Comparison of ENCODE assay signal across 8 cellular contexts in the genomic region with DNA sequence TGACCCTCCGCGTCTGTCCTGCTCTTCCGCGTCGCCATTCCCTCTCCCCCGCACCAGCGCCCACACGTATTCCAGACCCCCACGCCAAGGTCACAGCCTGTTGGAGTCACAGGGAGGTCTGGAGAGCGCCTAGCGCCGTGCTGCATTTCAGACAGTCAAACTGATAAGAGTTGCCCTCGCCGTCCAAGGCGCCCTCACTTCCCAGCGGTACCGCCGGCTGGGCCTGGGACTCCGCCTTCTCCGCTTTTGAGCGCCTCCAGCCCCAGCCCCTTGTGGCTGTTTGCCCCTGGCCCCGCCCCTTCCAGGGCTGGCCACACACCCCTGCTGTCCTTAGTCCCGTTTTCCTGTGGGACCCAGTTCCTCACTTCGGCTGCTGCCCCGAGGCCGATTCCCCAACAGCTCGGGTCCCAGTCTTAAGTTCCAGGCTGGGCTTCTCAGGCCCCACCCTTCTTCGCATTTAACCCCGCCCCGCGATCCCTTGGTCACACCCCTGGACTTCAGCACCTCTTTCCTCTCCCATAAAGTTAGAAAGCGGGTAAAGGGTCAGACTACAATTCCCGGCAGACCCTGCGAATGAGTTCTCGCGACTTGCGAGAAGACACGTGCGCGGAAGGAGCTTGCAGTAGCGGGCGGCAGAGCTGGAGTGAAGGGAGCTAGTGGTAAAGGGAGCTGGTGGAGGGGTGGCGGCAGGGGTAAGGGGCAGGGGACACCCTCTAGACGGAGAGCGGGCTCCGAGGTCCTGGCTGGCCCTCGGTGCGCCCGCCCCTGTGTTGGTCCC. TPM values are rescaled to one million over a fixed set of nuclear protein-coding genes. Genes with fewer than 3 reads are reported as not detected.
DNase-seq lines count a peak whose midpoint lies in the region; FAIRE-seq and TF ChIP-seq lines count a peak whose summit lies in the region.

A gene (plus strand): TSS at position 612 of the 778 bp plus-strand sequence. CDS start 1,085 bp downstream, outside the sequence.

- peaks cover under 1% of the 10 kb centered on the region; the same call in 1 of the 2 replicates for H3K27me3 Mint-ChIP-seq in HFFc6 (ENCODE audit: insufficient read depth)
- peaks cover 53% of the 10 kb centered on the region for H3K27me3 Mint-ChIP-seq in activated naive CD4-positive, alpha-beta T cell treated with anti-CD3 and anti-CD28 coated beads, Interleukin-2, amount 10 ng/mL, durations not matched to agents 7 days and 5 days

- H3K27me3 ChIP-seq in neuronal stem cell (ENCODE audit: control insufficient read depth in 3 of 3, insufficient read depth in 3 of 3, low read depth in 1 of 3, low read length in 3 of 3): peaks cover 20 to 47% (median 26%) of the 10 kb centered on the region in 3 experiments

- TF ChIP-seq POLR2A in NB4 (IDR thresholded peaks at IDR 0.05; ENCODE audit: extremely low read depth, insufficient read length): peak; percentile 75

- peak; percentile 96 for DNase-seq in GM04503 (ENCODE audit: low read depth)
- DNase-seq in HFFc6: peak; percentile 98
- peak; percentile 99 for DNase-seq in NB4 (ENCODE audit: low read depth)
- peak; percentile 96 for DNase-seq in SK-N-MC (ENCODE audit: low read depth, low spot score)
- DNase-seq in activated naive CD4-positive, alpha-beta T cell treated with anti-CD3 and anti-CD28 coated beads, Interleukin-2, amount 10 ng/mL, durations not matched to agents 7 days and 5 days: peak; percentile 98
- DNase-seq in frontal cortex (ENCODE audit: low spot score in 2 of 2): peak; percentile 92 to 97
- peak; percentile 96 for DNase-seq in neuronal stem cell (ENCODE audit: low spot score)

- no peak for FAIRE-seq in frontal cortex (lab: Jason Lieb, UNC)

- H3K4me2 ChIP-seq in neuronal stem cell (ENCODE audit: insufficient read depth, low read length, poor library complexity, severe bottlenecking): peak within 1 kb of the TSS; percentile 92

- H2BK120ac ChIP-seq in neuronal stem cell (ENCODE audit: low read depth, low read length): no peak within 1 kb of the TSS

- H4K91ac ChIP-seq in neuronal stem cell (ENCODE audit: low read depth, low read length, poor library complexity): no peak within 1 kb of the TSS

- peak within 1 kb of the TSS; percentile 95 for H3K9ac ChIP-seq in SK-N-MC (ENCODE audit: insufficient read length)
- H3K9ac ChIP-seq in neuronal stem cell (ENCODE audit: low read depth, low read length, poor library complexity): peak within 1 kb of the TSS; percentile 82

- peak within 1 kb of the TSS; percentile 88 for H3K27ac Mint-ChIP-seq in HFFc6
- H3K27ac Mint-ChIP-seq in activated naive CD4-positive, alpha-beta T cell treated with anti-CD3 and anti-CD28 coated beads, Interleukin-2, amount 10 ng/mL, durations not matched to agents 7 days and 5 days: peak within 1 kb of the TSS; percentile 73

- peak within 1 kb of the TSS; percentile 94 for H3K23ac ChIP-seq in neuronal stem cell (ENCODE audit: low read depth, low read length, poor library complexity)

- H3K9me3 ChIP-seq in SK-N-MC (ENCODE audit: low read depth, low read length): no peaks in the 10 kb centered on the region
- no peaks in the 10 kb centered on the region for H3K9me3 ChIP-seq in neuronal stem cell (replicated peaks in 1 of 2; ENCODE audit: control insufficient read depth in 2 of 2, insufficient read depth in 1 of 2, low read depth in 1 of 2, low read length in 2 of 2)

- no peak within 1 kb of the TSS for H3K4ac ChIP-seq in neuronal stem cell (ENCODE audit: low read length)

- H2AFZ ChIP-seq in neuronal stem cell (ENCODE audit: low read length): peak within 1 kb of the TSS; percentile 96

- TF ChIP-seq CTCF in HFFc6 (IDR thresholded peaks at IDR 0.05) (peak; percentile 16; the same call in 1 of the 2 replicates), NB4 (IDR thresholded peaks at IDR 0.05; ENCODE audit: low read depth, low read length) (no peak), subcutaneous adipose tissue (IDR thresholded peaks at IDR 0.05; ENCODE audit: low read depth) (no peak)

- H3K9me3 Mint-ChIP-seq in HFFc6: no peaks in the 10 kb centered on the region
- no peaks in the 10 kb centered on the region for H3K9me3 Mint-ChIP-seq in activated naive CD4-positive, alpha-beta T cell treated with anti-CD3 and anti-CD28 coated beads, Interleukin-2, amount 10 ng/mL, durations not matched to agents 7 days and 5 days

- peak within 1 kb of the TSS; percentile 68 for H3K4me3 ChIP-seq in NB4 (ENCODE audit: low read depth, low read length)
- peak within 1 kb of the TSS; percentile 85 for H3K4me3 ChIP-seq in SK-N-MC
- peak within 1 kb of the TSS; percentile 59 to 83 for H3K4me3 ChIP-seq in neuronal stem cell (ENCODE audit: low read length in 2 of 2)

- no peaks in the 10 kb centered on the region for H3K79me1 ChIP-seq in neuronal stem cell (ENCODE audit: low read depth, low read length)

- H3K36me3 ChIP-seq in SK-N-MC (ENCODE audit: insufficient read depth, low read length) (no peaks in the 10 kb centered on the region), neuronal stem cell (replicated peaks in 1 of 2; ENCODE audit: control insufficient read depth in 2 of 2, insufficient read depth in 2 of 2, low read length in 2 of 2) (no peaks in the 10 kb centered on the region)

- peak within 1 kb of the TSS; percentile 43 for H2BK12ac ChIP-seq in neuronal stem cell (ENCODE audit: low read length)

- peak within 1 kb of the TSS; percentile 94 for H3K18ac ChIP-seq in neuronal stem cell (ENCODE audit: low read length)

- no peak within 1 kb of the TSS for H2BK5ac ChIP-seq in neuronal stem cell (ENCODE audit: low read length)

- H2AK5ac ChIP-seq in neuronal stem cell (ENCODE audit: low read depth, low read length): peak within 1 kb of the TSS; percentile 5

- H3K36me3 Mint-ChIP-seq in HFFc6 (ENCODE audit: low read depth): no peaks in the 10 kb centered on the region; the same call in 1 of the 2 replicates
- H3K36me3 Mint-ChIP-seq in activated naive CD4-positive, alpha-beta T cell treated with anti-CD3 and anti-CD28 coated beads, Interleukin-2, amount 10 ng/mL, durations not matched to agents 7 days and 5 days: peaks cover 8% of the 10 kb centered on the region

- H3K4me1 ChIP-seq in neuronal stem cell (ENCODE audit: control insufficient read depth in 2 of 2, insufficient read depth in 1 of 2, low read depth in 1 of 2, low read length in 2 of 2): peaks cover 7 to 10% of the 10 kb centered on the region in 2 donors

- peaks cover 41% of the 10 kb centered on the region for H3K4me1 Mint-ChIP-seq in HFFc6 (ENCODE audit: low read depth)
- H3K4me1 Mint-ChIP-seq in activated naive CD4-positive, alpha-beta T cell treated with anti-CD3 and anti-CD28 coated beads, Interleukin-2, amount 10 ng/mL, durations not matched to agents 7 days and 5 days: peaks cover 41% of the 10 kb centered on the region

- CTCF ChIA-PET in activated naive CD4-positive, alpha-beta T cell treated with anti-CD3 and anti-CD28 coated beads, Interleukin-2, amount 10 ng/mL, durations not matched to agents 7 days and 5 days (lab: Charles Lee): interaction anchor here (0.8 to 3.6 kb wide), 9 partner anchors 11 to 517 kb away, joined by 3 to 24 read pairs (median 4); no protein-coding TSS in a partner anchor

- no CpG with 5 or more reads among the region's 49 CpGs for WGBS in neuronal stem cell (ENCODE audit: extremely low coverage in 2 of 2, insufficient read length in 2 of 2, insufficient replicate concordance in 1 of 2), 2 donors

- H2BK15ac ChIP-seq in neuronal stem cell (ENCODE audit: low read length): peak within 1 kb of the TSS; percentile 41

- H3K27ac ChIP-seq in SK-N-MC (peak within 1 kb of the TSS; percentile 26), neuronal stem cell (replicated peaks; ENCODE audit: low read length) (no peak within 1 kb of the TSS)

- no peak within 1 kb of the TSS for H4K8ac ChIP-seq in neuronal stem cell (ENCODE audit: low read depth, low read length)

- peak within 1 kb of the TSS; percentile 86 for H3K14ac ChIP-seq in neuronal stem cell (ENCODE audit: low read length)

- H3K4me3 Mint-ChIP-seq in HFFc6: peak within 1 kb of the TSS; percentile 91
- H3K4me3 Mint-ChIP-seq in activated naive CD4-positive, alpha-beta T cell treated with anti-CD3 and anti-CD28 coated beads, Interleukin-2, amount 10 ng/mL, durations not matched to agents 7 days and 5 days: peak within 1 kb of the TSS; percentile 92

RNA-seq across cellular contexts. Expression of the gene that starts here (rescaled TPM):
- total RNA-seq in HFFc6 (2021; fragmentation: NEBNext Ultra II Directional; extraction: Animal tissue kit (Norgen Biotek cat#: 25700)): 10 to 100 TPM; 68.9 to 85.3 (median 74.1) TPM
- total RNA-seq in frontal cortex (13.0 TPM), subcutaneous adipose tissue (10 to 100 TPM; 16.3 to 38.2 (median 18.2) TPM)
- polyA plus RNA-seq in neuronal stem cell (2013, experiment 1 of 2): 11.1 TPM
- 10.9 TPM for polyA plus RNA-seq in neuronal stem cell (2013, experiment 2 of 2)
